2 cellular contexts compared by ENCODE assay signal in the genomic region with DNA sequence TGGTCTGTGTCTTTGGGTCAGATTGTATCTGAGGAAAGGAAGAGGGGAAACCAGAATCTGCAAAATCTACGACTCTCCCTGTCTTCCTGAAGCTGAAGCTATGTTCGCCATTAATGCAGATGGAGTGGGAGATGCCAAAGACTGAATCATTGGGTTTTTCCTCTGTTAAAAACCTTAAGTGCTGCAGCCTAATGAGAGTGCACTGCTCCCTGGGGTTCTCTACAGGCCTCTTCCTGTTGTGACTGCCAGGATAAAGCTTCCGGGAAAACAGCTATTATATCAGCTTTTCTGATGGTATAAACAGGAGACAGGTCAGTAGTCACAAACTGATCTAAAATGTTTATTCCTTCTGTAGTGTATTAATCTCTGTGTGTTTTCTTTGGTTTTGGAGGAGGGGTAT.
TF ChIP-seq lines count a peak whose summit lies in the region.

No MANE protein-coding gene starts in this region.

TF ChIP-seq in PFSK-1, 5 proteins besides CTCF, POLR2A, EP300 and RAD21:
- TF ChIP-seq FOXP2 (optimal IDR thresholded peaks at IDR 0.05; ENCODE audit: borderline replicate concordance, extremely low read depth, extremely low read length, insufficient read depth) (peak; percentile 53), POLR2AphosphoS5 (IDR thresholded peaks at IDR 0.05; ENCODE audit: low read depth, low read length) (no peak), SIN3A (IDR thresholded peaks at IDR 0.05; ENCODE audit: borderline replicate concordance, insufficient read depth, low read length) (no peak), TAF1 (IDR thresholded peaks at IDR 0.05; ENCODE audit: borderline replicate concordance, insufficient read depth, low read length) (no peak)
- TF ChIP-seq, protein P1, sequence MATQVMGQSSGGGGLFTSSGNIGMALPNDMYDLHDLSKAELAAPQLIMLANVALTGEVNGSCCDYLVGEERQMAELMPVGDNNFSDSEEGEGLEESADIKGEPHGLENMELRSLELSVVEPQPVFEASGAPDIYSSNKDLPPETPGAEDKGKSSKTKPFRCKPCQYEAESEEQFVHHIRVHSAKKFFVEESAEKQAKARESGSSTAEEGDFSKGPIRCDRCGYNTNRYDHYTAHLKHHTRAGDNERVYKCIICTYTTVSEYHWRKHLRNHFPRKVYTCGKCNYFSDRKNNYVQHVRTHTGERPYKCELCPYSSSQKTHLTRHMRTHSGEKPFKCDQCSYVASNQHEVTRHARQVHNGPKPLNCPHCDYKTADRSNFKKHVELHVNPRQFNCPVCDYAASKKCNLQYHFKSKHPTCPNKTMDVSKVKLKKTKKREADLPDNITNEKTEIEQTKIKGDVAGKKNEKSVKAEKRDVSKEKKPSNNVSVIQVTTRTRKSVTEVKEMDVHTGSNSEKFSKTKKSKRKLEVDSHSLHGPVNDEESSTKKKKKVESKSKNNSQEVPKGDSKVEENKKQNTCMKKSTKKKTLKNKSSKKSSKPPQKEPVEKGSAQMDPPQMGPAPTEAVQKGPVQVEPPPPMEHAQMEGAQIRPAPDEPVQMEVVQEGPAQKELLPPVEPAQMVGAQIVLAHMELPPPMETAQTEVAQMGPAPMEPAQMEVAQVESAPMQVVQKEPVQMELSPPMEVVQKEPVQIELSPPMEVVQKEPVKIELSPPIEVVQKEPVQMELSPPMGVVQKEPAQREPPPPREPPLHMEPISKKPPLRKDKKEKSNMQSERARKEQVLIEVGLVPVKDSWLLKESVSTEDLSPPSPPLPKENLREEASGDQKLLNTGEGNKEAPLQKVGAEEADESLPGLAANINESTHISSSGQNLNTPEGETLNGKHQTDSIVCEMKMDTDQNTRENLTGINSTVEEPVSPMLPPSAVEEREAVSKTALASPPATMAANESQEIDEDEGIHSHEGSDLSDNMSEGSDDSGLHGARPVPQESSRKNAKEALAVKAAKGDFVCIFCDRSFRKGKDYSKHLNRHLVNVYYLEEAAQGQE (IDR thresholded peaks at IDR 0.05; ENCODE audit: insufficient read depth in 1 of 2, low read depth in 2 of 2, low read length in 2 of 2): peak in 1 of 2 experiments; percentile 61; a peak in 1 of 4 replicates

TF ChIP-seq in endothelial cell of umbilical vein, 7 proteins besides CTCF, POLR2A, EP300 and RAD21:
- TF ChIP-seq EZH2 (IDR thresholded peaks at IDR 0.05; ENCODE audit: borderline replicate concordance, low read depth, low read length, severe bottlenecking): no peak
- TF ChIP-seq POLR2AphosphoS5 (IDR thresholded peaks at IDR 0.05; ENCODE audit: insufficient read depth, low read depth, low read length): no peak
- TF ChIP-seq GATA2 (IDR thresholded peaks at IDR 0.05; ENCODE audit: insufficient read depth, insufficient read length, low read depth, low read length): peak; percentile 10
- no peak for TF ChIP-seq JUN (IDR thresholded peaks at IDR 0.05; ENCODE audit: borderline replicate concordance, insufficient read depth, insufficient read length, low read depth)
